Comparison of ENCODE assay signal across 19 cellular contexts in genomic region chr3:64084640-64085039, GRCh38.
DNase-seq lines count a peak whose midpoint lies in the region; ATAC-seq and TF ChIP-seq lines count a peak whose summit lies in the region.
"Had no signal": no experiment of that assay in that cellular context is flagged by ENCODE, and none has a peak within 500 bp of the region (broad histone marks: within the 10 kb centered on the region; RNA-seq: fewer than 3 reads in every experiment).

No MANE protein-coding gene starts in this region.

- no peak for ATAC-seq in heart left ventricle
- ATAC-seq: left ventricle myocardium superior had no signal

- TF ChIP-seq CTCF in mammary epithelial cell (conservative IDR thresholded peaks at IDR 0.05 in 1 of 2, IDR thresholded peaks at IDR 0.05 in 1 of 2; ENCODE audit: extremely low read depth in 1 of 2, insufficient read depth in 1 of 2, low read depth in 1 of 2, low read length in 2 of 2) (no peak), hepatocyte (IDR thresholded peaks at IDR 0.05; ENCODE audit: poor library complexity) (no peak), heart left ventricle (IDR thresholded peaks at IDR 0.05) (no peak), esophagus muscularis mucosa (IDR thresholded peaks at IDR 0.05) (no peak)

- TF ChIP-seq EP300 in esophagus muscularis mucosa (IDR thresholded peaks at IDR 0.05): no peak

- no peak overlapping the region for H2AK5ac ChIP-seq in mesenchymal stem cell (ENCODE audit: low read length, severe bottlenecking)

- no peak overlapping the region for H2BK12ac ChIP-seq in mesenchymal stem cell (ENCODE audit: low read length in 2 of 2)

- H4K8ac ChIP-seq in mesenchymal stem cell (ENCODE audit: low read length): no peak overlapping the region

- H2AFZ ChIP-seq in mammary epithelial cell (ENCODE audit: low read depth, low read length) (peak overlapping the region; percentile 2), mesenchymal stem cell (ENCODE audit: low read depth, low read length) (no peak overlapping the region), hepatocyte (no peak overlapping the region)

- WGBS in mammary epithelial cell (ENCODE audit: low coverage, missing lambda C conversion rate): 27% methylated on average over 1 of the region's 1 CpG
- 20% methylated on average over 1 of the region's 1 CpG for WGBS in mesenchymal stem cell
- WGBS in hepatocyte (ENCODE audit: low lambda C conversion rate, missing lambda C conversion rate): 27% methylated on average over 1 of the region's 1 CpG
- WGBS in heart left ventricle, 4 donors: 48 to 100% (median 96%) methylated on average over 1 of the region's 1 CpG
- WGBS in esophagus muscularis mucosa: 100% methylated on average over 1 of the region's 1 CpG

- peaks cover 21% of the 10 kb centered on the region for H3K4me1 ChIP-seq in mammary epithelial cell (ENCODE audit: insufficient read depth, low read length)
- peaks cover 8% of the 10 kb centered on the region for H3K4me1 ChIP-seq in mesenchymal stem cell (ENCODE audit: control insufficient read depth, insufficient read depth, low read depth, low read length)
- H3K4me1 ChIP-seq in hepatocyte (ENCODE audit: insufficient read depth): peaks cover 14% of the 10 kb centered on the region
- peaks cover 0 to 8% (median 0%) of the 10 kb centered on the region in 12 donors for H3K4me1 ChIP-seq in heart left ventricle
- H3K4me1 ChIP-seq in esophagus muscularis mucosa: peaks cover 5 to 15% (median 13%) of the 10 kb centered on the region in 4 donors
- H3K4me1 ChIP-seq: spleen, testis had no signal

- no peak overlapping the region for H2BK120ac ChIP-seq in mesenchymal stem cell (ENCODE audit: low read depth, low read length)

- CTCF ChIA-PET in mammary epithelial cell (lab: Charles Lee; ENCODE audit: low non-redundant PET): no interaction called here

- H3K9ac ChIP-seq in mammary epithelial cell (ENCODE audit: insufficient read depth, low read length) (no peak overlapping the region), mesenchymal stem cell (ENCODE audit: low read length) (no peak overlapping the region)

- H2BK15ac ChIP-seq in mesenchymal stem cell (ENCODE audit: low read depth, poor library complexity, severe bottlenecking): no peak overlapping the region

- H3K14ac ChIP-seq in mesenchymal stem cell (ENCODE audit: low read length in 2 of 2): no peak overlapping the region

- H2BK5ac ChIP-seq in mesenchymal stem cell (ENCODE audit: low read depth, low read length, poor library complexity, severe bottlenecking): no peak overlapping the region

- H3K79me2 ChIP-seq in mammary epithelial cell (ENCODE audit: insufficient read depth, low read length): no peaks in the 10 kb centered on the region
- no peaks in the 10 kb centered on the region for H3K79me2 ChIP-seq in hepatocyte

- H3K4ac ChIP-seq in mesenchymal stem cell (ENCODE audit: low read depth in 1 of 2, low read length in 2 of 2): no peak overlapping the region

- DNase-seq in Daoy (ENCODE audit: low read depth) (peak; percentile 68), LHCN-M2 (ENCODE audit: low read depth) (peak; percentile 79), mammary epithelial cell (peak; percentile 90), mesenchymal stem cell (peak; percentile 74), hepatocyte (ENCODE audit: low spot score) (no peak), heart left ventricle (no peak), NCI-H1105 (lab: John Stamatoyannopoulos, UW) (no peak), esophagus muscularis mucosa (ENCODE audit: extremely low spot score) (no peak)
- DNase-seq: activated naive CD8-positive, alpha-beta T cell treated with anti-CD3 and anti-CD28 coated beads, Interleukin-2, amount 10 ng/mL, durations not matched to agents 7 days and 5 days; CD8-positive, alpha-beta memory T cell; dorsolateral prefrontal cortex; head of caudate nucleus; left ventricle myocardium superior; NCI-H146; NCI-H510A treated with DMSO at 0.1 percent for 48 hours; Right ventricle myocardium superior; spleen; testis; WERI-Rb-1 had no signal

- H3K36me3 ChIP-seq in mammary epithelial cell (ENCODE audit: insufficient read depth, low read length) (no peaks in the 10 kb centered on the region), mesenchymal stem cell (ENCODE audit: control insufficient read depth in 1 of 2, insufficient read depth in 2 of 2, low read depth in 1 of 2, low read length in 2 of 2) (no peaks in the 10 kb centered on the region), hepatocyte (replicated peaks; ENCODE audit: insufficient read depth, low read depth) (no peaks in the 10 kb centered on the region), heart left ventricle (no peaks in the 10 kb centered on the region), esophagus muscularis mucosa (no peaks in the 10 kb centered on the region)
- H3K36me3 ChIP-seq: spleen, WERI-Rb-1 had no signal

- BruUV-seq in mammary epithelial cell (replicated peaks; lab: Mats Ljungman, UMichigan): no TSS peak

- H3K9me3 ChIP-seq in mammary epithelial cell (replicated peaks; ENCODE audit: insufficient read depth, low read length) (no peaks in the 10 kb centered on the region), mesenchymal stem cell (ENCODE audit: control insufficient read depth, low read length) (peaks cover 3% of the 10 kb centered on the region), hepatocyte (ENCODE audit: low read depth) (no peaks in the 10 kb centered on the region), heart left ventricle (peaks cover 0 to 3% (median 0%) of the 10 kb centered on the region in 12 donors), esophagus muscularis mucosa (no peaks in the 10 kb centered on the region)
- H3K9me3 ChIP-seq: spleen, testis had no signal

- in situ Hi-C loops in mammary epithelial cell (cut with MboI; ENCODE audit: low sequenced_read_pairs in 2 of 2): no loop called here

- H3K4me2 ChIP-seq in mammary epithelial cell (ENCODE audit: insufficient read depth, low read depth, low read length) (peak overlapping the region; percentile 47), mesenchymal stem cell (ENCODE audit: low read length, poor library complexity, severe bottlenecking) (no peak overlapping the region), hepatocyte (no peak overlapping the region)

- no peak overlapping the region for H3K18ac ChIP-seq in mesenchymal stem cell (ENCODE audit: low read depth in 1 of 2, low read length in 2 of 2)

- H3K27me3 ChIP-seq in mammary epithelial cell (ENCODE audit: insufficient read depth, low read length) (no peaks in the 10 kb centered on the region), mesenchymal stem cell (ENCODE audit: control insufficient read depth in 1 of 2, insufficient read depth in 1 of 2, low read length in 2 of 2) (no peaks in the 10 kb centered on the region), hepatocyte (no peaks in the 10 kb centered on the region), heart left ventricle (no peaks in the 10 kb centered on the region), esophagus muscularis mucosa (no peaks in the 10 kb centered on the region)
- H3K27me3 ChIP-seq: spleen, testis had no signal

- dilution Hi-C loops in mammary epithelial cell (cut with HindIII; ENCODE audit: low sequenced_read_pairs): no loop called here

- H3K23ac ChIP-seq in mesenchymal stem cell (ENCODE audit: low read length in 2 of 2): no peak overlapping the region

- no peak overlapping the region for H4K91ac ChIP-seq in mesenchymal stem cell (ENCODE audit: low read length)

- no peak for TF ChIP-seq POLR2A in heart left ventricle (IDR thresholded peaks at IDR 0.05)
- no peak for TF ChIP-seq POLR2A in esophagus muscularis mucosa (IDR thresholded peaks at IDR 0.05; ENCODE audit: low read depth)

- H3K27ac ChIP-seq in mammary epithelial cell (ENCODE audit: insufficient read depth, low read depth, low read length): peak overlapping the region; percentile 44
- peak overlapping the region; percentile 76 for H3K27ac ChIP-seq in mesenchymal stem cell (ENCODE audit: low read length, poor library complexity, severe bottlenecking)
- no peak overlapping the region for H3K27ac ChIP-seq in hepatocyte
- H3K27ac ChIP-seq in heart left ventricle: no peak overlapping the region
- no peak overlapping the region for H3K27ac ChIP-seq in esophagus muscularis mucosa (replicated peaks in 1 of 4)
- H3K27ac ChIP-seq: dorsolateral prefrontal cortex, spleen, testis, WERI-Rb-1 had no signal

- H3K9me2 ChIP-seq in hepatocyte (replicated peaks; ENCODE audit: insufficient read depth): no peaks in the 10 kb centered on the region

- intact Hi-C loops in mammary epithelial cell (cut with micrococcal nuclease) (no loop called here), heart left ventricle (cut with DNase I) (no loop called here), esophagus muscularis mucosa (cut with DNase I) (no loop called here)

- H3K4me3 ChIP-seq in mammary epithelial cell (replicated peaks in 1 of 3; ENCODE audit: insufficient read depth in 1 of 3, low read depth in 2 of 3, low read length in 3 of 3) (no peak overlapping the region), mesenchymal stem cell (ENCODE audit: insufficient read depth in 1 of 2, low read depth in 1 of 2, low read length in 2 of 2) (no peak overlapping the region), hepatocyte (no peak overlapping the region), heart left ventricle (no peak overlapping the region), esophagus muscularis mucosa (no peak overlapping the region)
- H3K4me3 ChIP-seq: dorsolateral prefrontal cortex, spleen, testis had no signal

- H4K20me1 ChIP-seq in mammary epithelial cell (ENCODE audit: insufficient read depth, low read length) (no peaks in the 10 kb centered on the region), hepatocyte (ENCODE audit: insufficient read depth, poor library complexity, severe bottlenecking) (no peaks in the 10 kb centered on the region)

- H3K79me1 ChIP-seq in mesenchymal stem cell (replicated peaks; ENCODE audit: low read length, poor library complexity, severe bottlenecking): no peaks in the 10 kb centered on the region

Comparison
In these comparisons a context has a peak if more than half of its experiments do, and no peak if none do; other contexts are left out.
1. DNase-seq: peak in Daoy (single experiment), LHCN-M2 (single experiment), mammary epithelial cell (single experiment) and mesenchymal stem cell (single experiment); none in hepatocyte (single experiment), heart left ventricle (0 of 5), NCI-H1105 (single experiment) and esophagus muscularis mucosa (single experiment).
2. H3K27ac ChIP-seq: peak in mammary epithelial cell (single experiment) and mesenchymal stem cell (single experiment); none in hepatocyte (single experiment), heart left ventricle (0 of 12) and esophagus muscularis mucosa (0 of 4).